Comparison of ENCODE assay signal across 8 cellular contexts in genomic region chr6:1856381-1856780, GRCh38.
A peak's percentile ranks its signal among the peaks of the same experiment; 100 is the strongest.
DNase-seq lines count a peak whose midpoint lies in the region; ATAC-seq, FAIRE-seq and TF ChIP-seq lines count a peak whose summit lies in the region.

No MANE protein-coding gene starts in this region.

- H3K4me3 Mint-ChIP-seq in H9 = no peak overlapping the region
- no peak overlapping the region for H3K4me3 Mint-ChIP-seq in CD4-positive, alpha-beta T cell

- intact Hi-C loops in K562 (cut with micrococcal nuclease) = no loop called here
- intact Hi-C loops in CD4-positive, alpha-beta T cell (cut with DNase I, micrococcal nuclease) = no loop called here

- no peak overlapping the region for H3K4me2 ChIP-seq in H9 (ENCODE audit: insufficient read depth, insufficient read length, low read length)
- H3K4me2 ChIP-seq in K562 (ENCODE audit: insufficient read depth, low read length) = no peak overlapping the region
- H3K4me2 ChIP-seq in neuronal stem cell (ENCODE audit: insufficient read depth, low read length, poor library complexity, severe bottlenecking) = no peak overlapping the region

- no peaks in the 10 kb centered on the region for H3K9me3 Mint-ChIP-seq in H9
- no peaks in the 10 kb centered on the region for H3K9me3 Mint-ChIP-seq in CD4-positive, alpha-beta T cell

- H2BK5ac ChIP-seq in H9 (ENCODE audit: insufficient read length, low read length) = no peak overlapping the region
- H2BK5ac ChIP-seq in neuronal stem cell (ENCODE audit: low read length) = no peak overlapping the region

- H2BK15ac ChIP-seq in H9 (ENCODE audit: low read depth, low read length) = no peak overlapping the region
- no peak overlapping the region for H2BK15ac ChIP-seq in neuronal stem cell (ENCODE audit: low read length)

- H3K27me3 Mint-ChIP-seq in H9 (ENCODE audit: low read depth) = no peaks in the 10 kb centered on the region
- H3K27me3 Mint-ChIP-seq in CD4-positive, alpha-beta T cell = no peaks in the 10 kb centered on the region

- no peak for FAIRE-seq in K562 (lab: Jason Lieb, UNC)

- H2AFZ ChIP-seq in H9 (ENCODE audit: low read length) = no peak overlapping the region
- H2AFZ ChIP-seq in K562 (ENCODE audit: low read depth, low read length) = no peak overlapping the region
- H2AFZ ChIP-seq in neuronal stem cell (ENCODE audit: low read length) = no peak overlapping the region

- no peak for TF ChIP-seq RAD21 in K562 (CRISPR knock-in tag; conservative IDR thresholded peaks at IDR 0.05 in 1 of 2, IDR thresholded peaks at IDR 0.05 in 1 of 2)

- H2BK120ac ChIP-seq in H9 (ENCODE audit: low read depth, low read length, poor library complexity, severe bottlenecking) (no peak overlapping the region), neuronal stem cell (ENCODE audit: low read depth, low read length) (no peak overlapping the region)

- H3K4me3 ChIP-seq in K562 (no peak overlapping the region), neuronal stem cell (ENCODE audit: low read length in 2 of 2) (no peak overlapping the region)

- H3K36me3 Mint-ChIP-seq in H9 (ENCODE audit: insufficient read depth in 1 of 3, low read depth in 3 of 3) = no peaks in the 10 kb centered on the region
- no peaks in the 10 kb centered on the region for H3K36me3 Mint-ChIP-seq in CD4-positive, alpha-beta T cell (ENCODE audit: low read depth)

- no peaks in the 10 kb centered on the region for H4K20me1 ChIP-seq in H9 (ENCODE audit: control insufficient read depth, insufficient read depth, insufficient read length)
- no peaks in the 10 kb centered on the region for H4K20me1 ChIP-seq in K562 (replicated peaks; ENCODE audit: control insufficient read depth, insufficient read depth, low read length)

- TF ChIP-seq POLR2A in K562 (conservative IDR thresholded peaks at IDR 0.05) = no peak

- H3K4me1 Mint-ChIP-seq in H9 = peaks cover 14 to 18% of the 10 kb centered on the region in 2 experiments
- H3K4me1 Mint-ChIP-seq in CD4-positive, alpha-beta T cell (ENCODE audit: low read depth) = no peaks in the 10 kb centered on the region

- no peaks in the 10 kb centered on the region for H3K4me1 ChIP-seq in H9 (ENCODE audit: insufficient read depth, low read length)
- H3K4me1 ChIP-seq in K562 (replicated peaks in 1 of 2; ENCODE audit: control insufficient read depth in 2 of 2, insufficient read depth in 2 of 2, low read length in 2 of 2) = no peaks in the 10 kb centered on the region
- no peaks in the 10 kb centered on the region for H3K4me1 ChIP-seq in neuronal stem cell (ENCODE audit: control insufficient read depth in 2 of 2, insufficient read depth in 1 of 2, low read depth in 1 of 2, low read length in 2 of 2)

- H3K27ac Mint-ChIP-seq in H9 = no peak overlapping the region; a peak in 1 of 7 replicates
- no peak overlapping the region for H3K27ac Mint-ChIP-seq in CD4-positive, alpha-beta T cell

- H3K9ac ChIP-seq in H9 (ENCODE audit: extremely low read depth, insufficient read length, low read length) = no peak overlapping the region
- no peak overlapping the region for H3K9ac ChIP-seq in K562 (ENCODE audit: insufficient read depth in 1 of 2, low read depth in 2 of 2, low read length in 2 of 2)
- no peak overlapping the region for H3K9ac ChIP-seq in neuronal stem cell (ENCODE audit: low read depth, low read length, poor library complexity)

- H3K18ac ChIP-seq in H9 (ENCODE audit: insufficient read length, low read depth, low read length) = no peak overlapping the region
- H3K18ac ChIP-seq in neuronal stem cell (ENCODE audit: low read length) = no peak overlapping the region

- DNase-seq in GM13976 (ENCODE audit: low spot score) (peak; percentile 57), H9 (no peak), NCI-H1092 (lab: John Stamatoyannopoulos, UW) (peak; percentile 39), K562 (ENCODE audit: extremely low read depth in 1 of 4, low spot score in 3 of 4) (no peak), neuronal stem cell (ENCODE audit: low spot score) (no peak)
- DNase-seq in stimulated activated CD4-positive, alpha-beta T cell treated with anti-CD3 and anti-CD28 coated beads, Interleukin-4, amount 100 ng/mL, for 1 hour = no peak
- no peak for DNase-seq in stimulated activated CD4-positive, alpha-beta T cell treated with anti-CD3 and anti-CD28 coated beads, Interleukin-2, amount 100 ng/mL, for 24 hours
- DNase-seq in CD4-positive, alpha-beta T cell = no peak

- H4K91ac ChIP-seq in H9 (ENCODE audit: insufficient read length, low read depth, low read length) (no peak overlapping the region), neuronal stem cell (ENCODE audit: low read depth, low read length, poor library complexity) (no peak overlapping the region)

- WGBS in H9 (ENCODE audit: extremely low coverage, insufficient read length, low lambda C conversion rate) = no CpG with 5 or more reads among the region's 3 CpGs
- 2% methylated on average over 3 of the region's 3 CpGs for WGBS in K562 (ENCODE audit: insufficient coverage, low coverage, missing lambda C conversion rate)
- no CpG with 5 or more reads among the region's 3 CpGs for WGBS in neuronal stem cell (ENCODE audit: extremely low coverage in 2 of 2, insufficient read length in 2 of 2, insufficient replicate concordance in 1 of 2), 2 donors

- POLR2A ChIA-PET in K562 (lab: Yijun Ruan, JAX) = no interaction called here
- POLR2A ChIA-PET in CD4-positive, alpha-beta T cell (lab: Charles Lee) = no interaction called here

- H2BK12ac ChIP-seq in H9 (ENCODE audit: insufficient read length, low read depth, low read length) (no peak overlapping the region), neuronal stem cell (ENCODE audit: low read length) (no peak overlapping the region)

- no peaks in the 10 kb centered on the region for H3K27me3 ChIP-seq in H9 (ENCODE audit: insufficient read depth, low read length)
- H3K27me3 ChIP-seq in K562 (ENCODE audit: control insufficient read depth in 2 of 2, insufficient read depth in 2 of 2, low read length in 2 of 2) = peaks cover 8 to 16% of the 10 kb centered on the region in 2 experiments
- H3K27me3 ChIP-seq in neuronal stem cell (ENCODE audit: control insufficient read depth in 3 of 3, insufficient read depth in 3 of 3, low read depth in 1 of 3, low read length in 3 of 3) = no peaks in the 10 kb centered on the region
- no peaks in the 10 kb centered on the region for H3K27me3 ChIP-seq in CD4-positive, alpha-beta T cell (ENCODE audit: control insufficient read depth, insufficient read depth, low read length)

- BruUV-seq in K562 (replicated peaks; lab: Mats Ljungman, UMichigan) = no TSS peak

- H2AK5ac ChIP-seq in H9 (ENCODE audit: insufficient read length, low read length) = no peak overlapping the region
- H2AK5ac ChIP-seq in neuronal stem cell (ENCODE audit: low read depth, low read length) = no peak overlapping the region

- H3T11ph ChIP-seq in H9 (ENCODE audit: low read length) = no peak overlapping the region

- no peaks in the 10 kb centered on the region for H3K36me3 ChIP-seq in K562 (ENCODE audit: control insufficient read depth, insufficient read depth, low read length)
- H3K36me3 ChIP-seq in neuronal stem cell (replicated peaks in 1 of 2; ENCODE audit: control insufficient read depth in 2 of 2, insufficient read depth in 2 of 2, low read length in 2 of 2) = no peaks in the 10 kb centered on the region

- in situ Hi-C loops in GM13976 (cut with MboI; ENCODE audit: low sequenced_read_pairs, unreplicated experiment) (no loop called here), K562 (cut with MboI) (no loop called here)

- H2BK20ac ChIP-seq in H9 (ENCODE audit: low read depth, low read length, poor library complexity, severe bottlenecking) = no peak overlapping the region

- no peak for ATAC-seq in K562
- no peak for ATAC-seq in CD4-positive, alpha-beta T cell (ENCODE audit: poor library complexity)

- CTCF ChIA-PET in K562 (lab: Yijun Ruan, JAX; ENCODE audit: low intra/inter-chr PET ratio) = no interaction called here
- CTCF ChIA-PET in CD4-positive, alpha-beta T cell (lab: Charles Lee) = no interaction called here

- H3K4ac ChIP-seq in H9 (ENCODE audit: low read depth, low read length) (no peak overlapping the region), neuronal stem cell (ENCODE audit: low read length) (no peak overlapping the region)

- no peaks in the 10 kb centered on the region for H3K23me2 ChIP-seq in H9 (ENCODE audit: insufficient read length, low read depth, low read length, poor library complexity, severe bottlenecking)

- no peak overlapping the region for H3K56ac ChIP-seq in H9 (ENCODE audit: insufficient read length, low read depth, low read length)

- no peak overlapping the region for H3K23ac ChIP-seq in H9 (ENCODE audit: insufficient read length, low read depth, low read length)
- no peak overlapping the region for H3K23ac ChIP-seq in neuronal stem cell (ENCODE audit: low read depth, low read length, poor library complexity)

- H3K79me2 ChIP-seq in H9 (ENCODE audit: insufficient read depth, low read length) = no peaks in the 10 kb centered on the region
- H3K79me2 ChIP-seq in K562 (ENCODE audit: control insufficient read depth, insufficient read depth, low read length) = no peaks in the 10 kb centered on the region

- no peaks in the 10 kb centered on the region for H3K9me1 ChIP-seq in K562 (ENCODE audit: control insufficient read depth, insufficient read depth, low read length)

- TF ChIP-seq CTCF in GM13976 (IDR thresholded peaks at IDR 0.05; ENCODE audit: borderline replicate concordance, control extremely low read depth, extremely low read depth, insufficient read depth, missing control alignments) = no peak
- peak; percentile 23; the same call in 2 of the 3 replicates for TF ChIP-seq CTCF in H9 (conservative IDR thresholded peaks at IDR 0.05)
- TF ChIP-seq CTCF in K562 (IDR thresholded peaks at IDR 0.05 in 2 of 3, conservative IDR thresholded peaks at IDR 0.05 in 1 of 3; ENCODE audit: insufficient read depth in 2 of 3, low read depth in 1 of 3, low read length in 3 of 3) = no peak
- no peak for TF ChIP-seq CTCF in CD4-positive, alpha-beta T cell (IDR thresholded peaks at IDR 0.05)

- H4K8ac ChIP-seq in H9 (replicated peaks; ENCODE audit: insufficient read length, low read depth, low read length) (no peak overlapping the region), neuronal stem cell (ENCODE audit: low read depth, low read length) (no peak overlapping the region)

- no peak for TF ChIP-seq EP300 in K562 (IDR thresholded peaks at IDR 0.05; ENCODE audit: low read length)

- no peaks in the 10 kb centered on the region for H3K9me3 ChIP-seq in H9 (ENCODE audit: control insufficient read depth, low read depth, low read length)
- no peaks in the 10 kb centered on the region for H3K9me3 ChIP-seq in K562 (replicated peaks; ENCODE audit: control insufficient read depth, insufficient read depth, low read depth, low read length)
- H3K9me3 ChIP-seq in neuronal stem cell (replicated peaks in 1 of 2; ENCODE audit: control insufficient read depth in 2 of 2, insufficient read depth in 1 of 2, low read depth in 1 of 2, low read length in 2 of 2) = no peaks in the 10 kb centered on the region
- no peaks in the 10 kb centered on the region for H3K9me3 ChIP-seq in CD4-positive, alpha-beta T cell (ENCODE audit: control insufficient read depth, low read length)

- H3K14ac ChIP-seq in H9 (ENCODE audit: insufficient read depth, low read length) (no peak overlapping the region), neuronal stem cell (ENCODE audit: low read length) (no peak overlapping the region)

- no peaks in the 10 kb centered on the region for H3K79me1 ChIP-seq in H9 (ENCODE audit: insufficient read depth, low read depth, low read length, poor library complexity, severe bottlenecking)
- H3K79me1 ChIP-seq in neuronal stem cell (ENCODE audit: low read depth, low read length) = no peaks in the 10 kb centered on the region

- no peak overlapping the region for H4K5ac ChIP-seq in H9 (ENCODE audit: insufficient read length, low read depth, low read length)

- H3K27ac ChIP-seq in H9 (ENCODE audit: insufficient read length, low read depth, low read length) (no peak overlapping the region), K562 (ENCODE audit: extremely low read depth, low read depth, low read length) (no peak overlapping the region), neuronal stem cell (replicated peaks; ENCODE audit: low read length) (no peak overlapping the region)
- no peak overlapping the region for H3K27ac ChIP-seq in CD4-positive, alpha-beta T cell (ENCODE audit: low read depth, low read length)

Comparison
In these comparisons a context has a peak if more than half of its experiments do, and no peak if none do; other contexts are left out.
1. DNase-seq: peak in GM13976 (single experiment) and NCI-H1092 (single experiment); none in H9 (single experiment), K562 (0 of 4), stimulated activated CD4-positive, alpha-beta T cell treated with anti-CD3 and anti-CD28 coated beads, Interleukin-4, amount 100 ng/mL, for 1 hour (single experiment), neuronal stem cell (single experiment), stimulated activated CD4-positive, alpha-beta T cell treated with anti-CD3 and anti-CD28 coated beads, Interleukin-2, amount 100 ng/mL, for 24 hours (0 of 2) and CD4-positive, alpha-beta T cell (0 of 10).